ENCODE assay signal across 1 cellular context in the genomic region with DNA sequence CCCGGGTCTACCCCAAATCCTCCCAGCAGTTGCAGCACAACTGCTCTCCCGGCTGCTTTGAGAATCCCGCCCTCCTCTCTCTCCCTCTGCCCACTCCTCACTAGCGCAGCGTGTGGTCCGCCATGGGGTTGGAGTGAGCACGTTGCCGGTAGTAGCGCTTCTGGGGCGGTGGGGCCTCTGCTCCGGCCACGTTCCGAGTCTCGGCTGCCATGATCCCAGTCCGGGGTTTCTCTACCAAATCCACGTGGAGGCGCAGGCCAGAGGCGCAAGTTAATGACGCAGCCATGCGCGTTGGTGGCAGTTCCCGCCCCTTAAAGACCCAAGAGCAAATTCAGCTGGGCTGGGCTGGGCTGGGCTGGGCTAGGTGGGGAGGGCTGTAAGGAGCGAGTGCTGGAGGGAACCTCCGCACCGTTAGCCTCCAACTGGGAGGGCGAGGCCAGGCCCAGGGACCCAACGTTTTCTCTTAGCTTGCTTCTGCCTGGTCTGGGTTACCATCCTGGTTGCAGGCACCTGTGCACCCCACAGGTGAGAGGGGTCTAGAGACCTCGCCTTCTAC.
A peak's percentile ranks its signal among the peaks of the same experiment; 100 is the strongest.
TF ChIP-seq lines count a peak whose summit lies in the region.

Gene METTL1, minus strand, starts transcription at position 233 of the 556 bp plus-strand sequence. Its CDS starts 22 bp downstream, at position 211.

TF ChIP-seq in HepG2, 621 proteins besides CTCF, POLR2A, EP300 and RAD21 (continued from another document and continues in another):
- TF ChIP-seq SKIL (CRISPR knock-in tag; IDR thresholded peaks at IDR 0.05; ENCODE audit: borderline replicate concordance) (no peak), ZBTB20 (CRISPR knock-in tag; IDR thresholded peaks at IDR 0.05; ENCODE audit: borderline replicate concordance, low read depth) (no peak), RAD51 (IDR thresholded peaks at IDR 0.05; ENCODE audit: borderline replicate concordance) (no peak), TCF7 (IDR thresholded peaks at IDR 0.05; ENCODE audit: low read depth) (no peak), ZNF572 (CRISPR knock-in tag; IDR thresholded peaks at IDR 0.05) (no peak), E2F1 (CRISPR knock-in tag; IDR thresholded peaks at IDR 0.05) (no peak), HOXA3 (CRISPR knock-in tag; IDR thresholded peaks at IDR 0.05) (peak; percentile 98), MYPOP (CRISPR knock-in tag; IDR thresholded peaks at IDR 0.05) (peak; percentile 64; the same call in 1 of the 2 replicates), ZNF180 (CRISPR knock-in tag; IDR thresholded peaks at IDR 0.05; ENCODE audit: borderline replicate concordance, low read depth) (no peak), ZFP36L1 (CRISPR knock-in tag; IDR thresholded peaks at IDR 0.05) (no peak), PRMT3 (CRISPR knock-in tag; IDR thresholded peaks at IDR 0.05; ENCODE audit: borderline replicate concordance, low read depth) (0 out of 2 replicates have a peak, but pooled peaks have one; percentile 47), TIGD3 (CRISPR knock-in tag; IDR thresholded peaks at IDR 0.05; ENCODE audit: borderline replicate concordance) (no peak), NFKBIZ (CRISPR knock-in tag; IDR thresholded peaks at IDR 0.05) (no peak; the same call in 1 of the 2 replicates), POLR2G (IDR thresholded peaks at IDR 0.05; ENCODE audit: low read depth, low read length) (peak; percentile 93), SMARCC2 (IDR thresholded peaks at IDR 0.05) (no peak), ZZZ3 (CRISPR knock-in tag; IDR thresholded peaks at IDR 0.05; ENCODE audit: borderline replicate concordance) (no peak; the same call in 1 of the 2 replicates), SP1 (IDR thresholded peaks at IDR 0.05) (no peak), SP1 (CRISPR knock-in tag; IDR thresholded peaks at IDR 0.05) (peak; percentile 94), JUN (CRISPR knock-in tag; IDR thresholded peaks at IDR 0.05) (peak; percentile 93), HBP1 (CRISPR knock-in tag; IDR thresholded peaks at IDR 0.05; ENCODE audit: low read depth) (peak; percentile 74), ZNF773 (CRISPR knock-in tag; IDR thresholded peaks at IDR 0.05; ENCODE audit: borderline replicate concordance) (no peak), MIXL1 (CRISPR knock-in tag; IDR thresholded peaks at IDR 0.05) (peak; percentile 66; the same call in 1 of the 2 replicates), ZNF33A (CRISPR knock-in tag; IDR thresholded peaks at IDR 0.05; ENCODE audit: borderline replicate concordance) (no peak), ZNF292 (CRISPR knock-in tag; IDR thresholded peaks at IDR 0.05; ENCODE audit: borderline replicate concordance, low read depth) (no peak), STAG1 (CRISPR knock-in tag; IDR thresholded peaks at IDR 0.05) (no peak), ZFP91 (CRISPR knock-in tag; IDR thresholded peaks at IDR 0.05; ENCODE audit: borderline replicate concordance) (peak; percentile 100), ZSCAN30 (CRISPR knock-in tag; IDR thresholded peaks at IDR 0.05) (no peak), HNRNPK (IDR thresholded peaks at IDR 0.05; ENCODE audit: low read depth, low read length, poor library complexity, severe bottlenecking) (no peak), PHF8 (CRISPR knock-in tag; IDR thresholded peaks at IDR 0.05) (peak; percentile 97), DNMT3B (CRISPR knock-in tag; conservative IDR thresholded peaks at IDR 0.05) (no peak; the same call in 1 of the 2 replicates), ZNF12 (CRISPR knock-in tag; IDR thresholded peaks at IDR 0.05) (0 out of 2 replicates have a peak, but pooled peaks have one; percentile 30), ZNF597 (CRISPR knock-in tag; IDR thresholded peaks at IDR 0.05) (no peak), FOSL1 (CRISPR knock-in tag; IDR thresholded peaks at IDR 0.05; ENCODE audit: borderline replicate concordance) (no peak), NR2F1 (CRISPR knock-in tag; IDR thresholded peaks at IDR 0.05) (peak in 1 of 2 experiments; percentile 8; a peak in 1 of 4 replicates), ISX (CRISPR knock-in tag; conservative IDR thresholded peaks at IDR 0.05) (no peak), SUZ12 (IDR thresholded peaks at IDR 0.05; ENCODE audit: low read depth, low read length) (no peak), CBX5 (CRISPR knock-in tag; IDR thresholded peaks at IDR 0.05; ENCODE audit: borderline replicate concordance) (no peak; the same call in 1 of the 2 replicates), ZNF530 (CRISPR knock-in tag; IDR thresholded peaks at IDR 0.05; ENCODE audit: low read depth) (no peak), ZNF503 (CRISPR knock-in tag; IDR thresholded peaks at IDR 0.05) (no peak; the same call in 1 of the 2 replicates), HNF4G (IDR thresholded peaks at IDR 0.05; ENCODE audit: borderline replicate concordance, low read depth, low read length) (peak; percentile 11; the same call in 1 of the 2 replicates), HNF4G (CRISPR knock-in tag; IDR thresholded peaks at IDR 0.05; ENCODE audit: borderline replicate concordance, low read depth) (no peak)
- TF ChIP-seq, protein P1, sequence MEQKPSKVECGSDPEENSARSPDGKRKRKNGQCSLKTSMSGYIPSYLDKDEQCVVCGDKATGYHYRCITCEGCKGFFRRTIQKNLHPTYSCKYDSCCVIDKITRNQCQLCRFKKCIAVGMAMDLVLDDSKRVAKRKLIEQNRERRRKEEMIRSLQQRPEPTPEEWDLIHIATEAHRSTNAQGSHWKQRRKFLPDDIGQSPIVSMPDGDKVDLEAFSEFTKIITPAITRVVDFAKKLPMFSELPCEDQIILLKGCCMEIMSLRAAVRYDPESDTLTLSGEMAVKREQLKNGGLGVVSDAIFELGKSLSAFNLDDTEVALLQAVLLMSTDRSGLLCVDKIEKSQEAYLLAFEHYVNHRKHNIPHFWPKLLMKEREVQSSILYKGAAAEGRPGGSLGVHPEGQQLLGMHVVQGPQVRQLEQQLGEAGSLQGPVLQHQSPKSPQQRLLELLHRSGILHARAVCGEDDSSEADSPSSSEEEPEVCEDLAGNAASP (CRISPR knock-in tag; IDR thresholded peaks at IDR 0.05; ENCODE audit: borderline replicate concordance): peak; percentile 16; the same call in 1 of the 2 replicates
- TF ChIP-seq, protein P2, sequence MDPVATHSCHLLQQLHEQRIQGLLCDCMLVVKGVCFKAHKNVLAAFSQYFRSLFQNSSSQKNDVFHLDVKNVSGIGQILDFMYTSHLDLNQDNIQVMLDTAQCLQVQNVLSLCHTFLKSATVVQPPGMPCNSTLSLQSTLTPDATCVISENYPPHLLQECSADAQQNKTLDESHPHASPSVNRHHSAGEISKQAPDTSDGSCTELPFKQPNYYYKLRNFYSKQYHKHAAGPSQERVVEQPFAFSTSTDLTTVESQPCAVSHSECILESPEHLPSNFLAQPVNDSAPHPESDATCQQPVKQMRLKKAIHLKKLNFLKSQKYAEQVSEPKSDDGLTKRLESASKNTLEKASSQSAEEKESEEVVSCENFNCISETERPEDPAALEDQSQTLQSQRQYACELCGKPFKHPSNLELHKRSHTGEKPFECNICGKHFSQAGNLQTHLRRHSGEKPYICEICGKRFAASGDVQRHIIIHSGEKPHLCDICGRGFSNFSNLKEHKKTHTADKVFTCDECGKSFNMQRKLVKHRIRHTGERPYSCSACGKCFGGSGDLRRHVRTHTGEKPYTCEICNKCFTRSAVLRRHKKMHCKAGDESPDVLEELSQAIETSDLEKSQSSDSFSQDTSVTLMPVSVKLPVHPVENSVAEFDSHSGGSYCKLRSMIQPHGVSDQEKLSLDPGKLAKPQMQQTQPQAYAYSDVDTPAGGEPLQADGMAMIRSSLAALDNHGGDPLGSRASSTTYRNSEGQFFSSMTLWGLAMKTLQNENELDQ (CRISPR knock-in tag; IDR thresholded peaks at IDR 0.05; ENCODE audit: borderline replicate concordance): no peak
- TF ChIP-seq, protein P3, sequence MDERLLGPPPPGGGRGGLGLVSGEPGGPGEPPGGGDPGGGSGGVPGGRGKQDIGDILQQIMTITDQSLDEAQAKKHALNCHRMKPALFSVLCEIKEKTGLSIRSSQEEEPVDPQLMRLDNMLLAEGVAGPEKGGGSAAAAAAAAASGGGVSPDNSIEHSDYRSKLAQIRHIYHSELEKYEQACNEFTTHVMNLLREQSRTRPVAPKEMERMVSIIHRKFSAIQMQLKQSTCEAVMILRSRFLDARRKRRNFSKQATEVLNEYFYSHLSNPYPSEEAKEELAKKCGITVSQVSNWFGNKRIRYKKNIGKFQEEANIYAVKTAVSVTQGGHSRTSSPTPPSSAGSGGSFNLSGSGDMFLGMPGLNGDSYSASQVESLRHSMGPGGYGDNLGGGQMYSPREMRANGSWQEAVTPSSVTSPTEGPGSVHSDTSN (CRISPR knock-in tag; IDR thresholded peaks at IDR 0.05): no peak
